Comparison of ENCODE assay signal across 24 cellular contexts in the genomic region with DNA sequence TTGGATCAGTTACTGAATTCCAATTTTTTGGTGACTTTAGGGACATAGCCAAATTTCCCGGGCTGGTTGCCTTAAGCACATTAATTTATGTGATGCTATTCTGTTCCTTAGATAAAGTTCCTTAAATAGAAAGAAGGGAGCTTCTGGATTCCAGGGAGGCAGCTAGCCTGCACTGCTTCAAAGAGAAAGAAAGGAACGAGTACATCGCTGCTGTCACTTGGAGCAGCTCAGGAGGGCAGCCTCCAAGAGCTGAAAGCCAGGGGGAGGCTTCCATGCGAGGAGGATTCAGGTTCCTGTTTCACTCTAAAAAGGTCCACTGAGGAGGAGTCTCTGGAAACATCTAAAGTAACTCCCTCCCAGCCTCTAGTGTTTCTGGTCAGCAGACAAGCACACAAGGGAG. TPM values are rescaled to one million over a fixed set of nuclear protein-coding genes. Genes with fewer than 3 reads are reported as not detected.
DNase-seq lines count a peak whose midpoint lies in the region; ATAC-seq and TF ChIP-seq lines count a peak whose summit lies in the region.
"Had no signal": no experiment of that assay in that cellular context is flagged by ENCODE, and none has a peak within 500 bp of the region (broad histone marks: within the 10 kb centered on the region; RNA-seq: fewer than 3 reads in every experiment).

No MANE protein-coding gene starts in this region.

- peaks cover 4% of the 10 kb centered on the region for H3K79me2 ChIP-seq in GM23338 (replicated peaks; ENCODE audit: insufficient read depth)

- H3K36me3 ChIP-seq in GM23338 (ENCODE audit: insufficient read depth): peaks cover 36% of the 10 kb centered on the region

- peaks cover 9% of the 10 kb centered on the region for H3K27me3 Mint-ChIP-seq in GM23338 (ENCODE audit: insufficient read depth, low read depth, poor library complexity)

- H3K27ac ChIP-seq in GM23338 (ENCODE audit: low read depth): peak overlapping the region; percentile 19; the same call in 1 of the 2 replicates
- H3K27ac ChIP-seq in cingulate gyrus (ENCODE audit: low read depth, low read length): peak overlapping the region; percentile 48
- H3K27ac ChIP-seq in temporal lobe (ENCODE audit: low read depth, low read length): peak overlapping the region; percentile 53
- H3K27ac ChIP-seq: GM23248 had no signal

- H3K9me2 ChIP-seq in GM23338 (ENCODE audit: insufficient read depth): no peaks in the 10 kb centered on the region

- no peak overlapping the region for H3K27ac Mint-ChIP-seq in GM23338

- ATAC-seq in GM23338 (no peak), left lobe of liver (no peak), GM21576 (IDR thresholded peaks at IDR 0.05; ENCODE audit: unreplicated experiment) (no peak)
- ATAC-seq: HepG2 had no signal

- H3K4me3 ChIP-seq in GM23338: no peak overlapping the region
- H3K4me3 ChIP-seq: GM23248 had no signal

- H3F3A ChIP-seq in GM23338 (replicated peaks; ENCODE audit: low read depth): 0 out of 2 replicates have a peak, but pooled peaks cover 10% of the 10 kb centered on the region

- peaks cover 48% of the 10 kb centered on the region for H3K4me1 Mint-ChIP-seq in GM23338

- TF ChIP-seq CTCF in GM23338 (conservative IDR thresholded peaks at IDR 0.05; ENCODE audit: low read depth in 2 of 2): no peak

- H3K27me3 ChIP-seq in GM23338 (ENCODE audit: insufficient read depth): no peaks in the 10 kb centered on the region

- peaks cover 33% of the 10 kb centered on the region for H3K4me1 ChIP-seq in GM23338 (ENCODE audit: insufficient read depth)

- H3K36me3 Mint-ChIP-seq in GM23338 (ENCODE audit: low read depth): peaks cover 47% of the 10 kb centered on the region

- no peaks in the 10 kb centered on the region for H3K9me3 Mint-ChIP-seq in GM23338
- H3K9me3 Mint-ChIP-seq: H9 had no signal

- H2AFZ ChIP-seq in GM23338: no peak overlapping the region
- H2AFZ ChIP-seq: GM23248 had no signal

- peaks cover 15% of the 10 kb centered on the region; the same call in 1 of the 2 replicates for H4K20me1 ChIP-seq in GM23338 (replicated peaks; ENCODE audit: insufficient read depth)

- no peak overlapping the region for H3K4me3 Mint-ChIP-seq in GM23338
- H3K4me3 Mint-ChIP-seq: H9 had no signal

- no peak overlapping the region for H3K4me2 ChIP-seq in GM23338

- DNase-seq in GM23338 (ENCODE audit: low spot score) (no peak), left lobe of liver (ENCODE audit: low spot score) (peak; percentile 2), NCI-H524 (lab: John Stamatoyannopoulos, UW) (no peak), dermis blood vessel endothelial cell (no peak)
- DNase-seq: 8988T, ACHN, Calu3, DMS79 treated with DMSO at 0.1 percent for 48 hours, GM23248, Karpas-422, NCI-H1092 treated with DMSO at 0.1 percent for 48 hours, NCI-H1436, NCI-H187, NCI-H2081 treated with DMSO at 0.1 percent for 48 hours, NCI-H2171, NCI-H226, NCI-H510A, NCI-H748 treated with DMSO at 0.1 percent for 48 hours, SIG-M5 had no signal

TF ChIP-seq in GM23338, 12 proteins besides CTCF, POLR2A, EP300 and RAD21:
- TF ChIP-seq ZNF331 (CRISPR knock-in tag; IDR thresholded peaks at IDR 0.05; ENCODE audit: low read depth) (no peak), POLR2AphosphoS5 (IDR thresholded peaks at IDR 0.05; ENCODE audit: low read depth) (no peak), CREB1 (CRISPR knock-in tag; IDR thresholded peaks at IDR 0.05; ENCODE audit: low read depth) (no peak), EZH2phosphoT487 (IDR thresholded peaks at IDR 0.05; ENCODE audit: unreplicated experiment) (no peak), JUNB (IDR thresholded peaks at IDR 0.05; ENCODE audit: unreplicated experiment) (no peak)
- TF ChIP-seq, protein P1, sequence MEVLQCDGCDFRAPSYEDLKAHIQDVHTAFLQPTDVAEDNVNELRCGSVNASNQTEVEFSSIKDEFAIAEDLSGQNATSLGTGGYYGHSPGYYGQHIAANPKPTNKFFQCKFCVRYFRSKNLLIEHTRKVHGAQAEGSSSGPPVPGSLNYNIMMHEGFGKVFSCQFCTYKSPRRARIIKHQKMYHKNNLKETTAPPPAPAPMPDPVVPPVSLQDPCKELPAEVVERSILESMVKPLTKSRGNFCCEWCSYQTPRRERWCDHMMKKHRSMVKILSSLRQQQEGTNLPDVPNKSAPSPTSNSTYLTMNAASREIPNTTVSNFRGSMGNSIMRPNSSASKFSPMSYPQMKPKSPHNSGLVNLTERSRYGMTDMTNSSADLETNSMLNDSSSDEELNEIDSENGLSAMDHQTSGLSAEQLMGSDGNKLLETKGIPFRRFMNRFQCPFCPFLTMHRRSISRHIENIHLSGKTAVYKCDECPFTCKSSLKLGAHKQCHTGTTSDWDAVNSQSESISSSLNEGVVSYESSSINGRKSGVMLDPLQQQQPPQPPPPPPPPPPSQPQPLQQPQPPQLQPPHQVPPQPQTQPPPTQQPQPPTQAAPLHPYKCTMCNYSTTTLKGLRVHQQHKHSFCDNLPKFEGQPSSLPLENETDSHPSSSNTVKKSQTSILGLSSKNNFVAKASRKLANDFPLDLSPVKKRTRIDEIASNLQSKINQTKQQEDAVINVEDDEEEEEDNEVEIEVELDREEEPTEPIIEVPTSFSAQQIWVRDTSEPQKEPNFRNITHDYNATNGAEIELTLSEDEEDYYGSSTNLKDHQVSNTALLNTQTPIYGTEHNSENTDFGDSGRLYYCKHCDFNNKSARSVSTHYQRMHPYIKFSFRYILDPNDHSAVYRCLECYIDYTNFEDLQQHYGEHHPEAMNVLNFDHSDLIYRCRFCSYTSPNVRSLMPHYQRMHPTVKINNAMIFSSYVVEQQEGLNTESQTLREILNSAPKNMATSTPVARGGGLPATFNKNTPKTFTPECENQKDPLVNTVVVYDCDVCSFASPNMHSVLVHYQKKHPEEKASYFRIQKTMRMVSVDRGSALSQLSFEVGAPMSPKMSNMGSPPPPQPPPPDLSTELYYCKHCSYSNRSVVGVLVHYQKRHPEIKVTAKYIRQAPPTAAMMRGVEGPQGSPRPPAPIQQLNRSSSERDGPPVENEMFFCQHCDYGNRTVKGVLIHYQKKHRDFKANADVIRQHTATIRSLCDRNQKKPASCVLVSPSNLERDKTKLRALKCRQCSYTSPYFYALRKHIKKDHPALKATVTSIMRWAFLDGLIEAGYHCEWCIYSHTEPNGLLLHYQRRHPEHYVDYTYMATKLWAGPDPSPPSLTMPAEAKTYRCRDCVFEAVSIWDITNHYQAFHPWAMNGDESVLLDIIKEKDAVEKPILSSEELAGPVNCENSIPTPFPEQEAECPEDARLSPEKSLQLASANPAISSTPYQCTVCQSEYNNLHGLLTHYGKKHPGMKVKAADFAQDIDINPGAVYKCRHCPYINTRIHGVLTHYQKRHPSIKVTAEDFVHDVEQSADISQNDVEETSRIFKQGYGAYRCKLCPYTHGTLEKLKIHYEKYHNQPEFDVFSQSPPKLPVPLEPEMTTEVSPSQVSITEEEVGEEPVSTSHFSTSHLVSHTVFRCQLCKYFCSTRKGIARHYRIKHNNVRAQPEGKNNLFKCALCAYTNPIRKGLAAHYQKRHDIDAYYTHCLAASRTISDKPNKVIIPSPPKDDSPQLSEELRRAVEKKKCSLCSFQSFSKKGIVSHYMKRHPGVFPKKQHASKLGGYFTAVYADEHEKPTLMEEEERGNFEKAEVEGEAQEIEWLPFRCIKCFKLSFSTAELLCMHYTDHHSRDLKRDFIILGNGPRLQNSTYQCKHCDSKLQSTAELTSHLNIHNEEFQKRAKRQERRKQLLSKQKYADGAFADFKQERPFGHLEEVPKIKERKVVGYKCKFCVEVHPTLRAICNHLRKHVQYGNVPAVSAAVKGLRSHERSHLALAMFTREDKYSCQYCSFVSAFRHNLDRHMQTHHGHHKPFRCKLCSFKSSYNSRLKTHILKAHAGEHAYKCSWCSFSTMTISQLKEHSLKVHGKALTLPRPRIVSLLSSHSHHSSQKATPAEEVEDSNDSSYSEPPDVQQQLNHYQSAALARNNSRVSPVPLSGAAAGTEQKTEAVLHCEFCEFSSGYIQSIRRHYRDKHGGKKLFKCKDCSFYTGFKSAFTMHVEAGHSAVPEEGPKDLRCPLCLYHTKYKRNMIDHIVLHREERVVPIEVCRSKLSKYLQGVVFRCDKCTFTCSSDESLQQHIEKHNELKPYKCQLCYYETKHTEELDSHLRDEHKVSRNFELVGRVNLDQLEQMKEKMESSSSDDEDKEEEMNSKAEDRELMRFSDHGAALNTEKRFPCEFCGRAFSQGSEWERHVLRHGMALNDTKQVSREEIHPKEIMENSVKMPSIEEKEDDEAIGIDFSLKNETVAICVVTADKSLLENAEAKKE (CRISPR knock-in tag; IDR thresholded peaks at IDR 0.05): no peak

RNA-seq across cellular contexts. Expression of a gene that starts 55.7 kb away (rescaled TPM):
- total RNA-seq in GM23338 (2014; rRNA removed; shearing (Covaris generic)): 84.1 and 109 TPM in 2 replicates
- 35.9 and 37.7 TPM in 2 replicates for polyA plus RNA-seq in GM23338 (2016; fragmentation: Nextera tagmentation; extraction: Ambion mirVana)
- total RNA-seq in left lobe of liver: 0.50 TPM
- total RNA-seq in temporal lobe: 9.8 TPM
- total RNA-seq in dermis blood vessel endothelial cell: 9.4 and 9.7 TPM in 2 replicates
- total RNA-seq: GM23248, HepG2 had no signal
- polyA plus RNA-seq: GM23248, HepG2 had no signal
